1 cellular context compared by ENCODE assay signal in genomic region chr1:171754971-171755370, GRCh38.
TF ChIP-seq lines count a peak whose summit lies in the region.

No MANE protein-coding gene starts in this region.

TF ChIP-seq in SK-N-SH treated with all-trans-retinoic acid at 6 μM for 48 hours, 23 proteins besides CTCF, POLR2A, EP300 and RAD21 (continued from another document):
- no peak for TF ChIP-seq CREB5 (CRISPR knock-in tag; IDR thresholded peaks at IDR 0.05; ENCODE audit: low read depth)
- no peak for TF ChIP-seq SNAI2 (CRISPR knock-in tag; IDR thresholded peaks at IDR 0.05)
- no peak for TF ChIP-seq ESRRG (CRISPR knock-in tag; IDR thresholded peaks at IDR 0.05)
- TF ChIP-seq PATZ1 (CRISPR knock-in tag; IDR thresholded peaks at IDR 0.05; ENCODE audit: borderline replicate concordance): no peak
- no peak for TF ChIP-seq BACH2 (CRISPR knock-in tag; IDR thresholded peaks at IDR 0.05; ENCODE audit: borderline replicate concordance)
- TF ChIP-seq CSRNP3 (CRISPR knock-in tag; IDR thresholded peaks at IDR 0.05): no peak
- no peak for TF ChIP-seq RARB (CRISPR knock-in tag; IDR thresholded peaks at IDR 0.05)
- TF ChIP-seq OSR1 (CRISPR knock-in tag; IDR thresholded peaks at IDR 0.05): no peak
- TF ChIP-seq ZFP3 (CRISPR knock-in tag; IDR thresholded peaks at IDR 0.05): no peak
